8 cellular contexts compared by ENCODE assay signal in genomic region chr6:128492386-128492785, GRCh38. TPM values are rescaled to one million over a fixed set of nuclear protein-coding genes. Genes with fewer than 3 reads are reported as not detected.
DNase-seq lines count a peak whose midpoint lies in the region; ATAC-seq and TF ChIP-seq lines count a peak whose summit lies in the region.

No MANE protein-coding gene starts in this region.

- DNase-seq in heart right ventricle, result no peak
- no peak for DNase-seq in right cardiac atrium
- DNase-seq in choroid plexus epithelial cell (ENCODE audit: low read depth), result peak; percentile 65
- no peak for DNase-seq in vagina (ENCODE audit: extremely low spot score in 2 of 2)
- no peak for DNase-seq in NCI-H446 (lab: John Stamatoyannopoulos, UW)
- no peak for DNase-seq in stimulated activated CD4-positive, alpha-beta T cell treated with anti-CD3 and anti-CD28 coated beads, Interleukin-15, amount 100 ng/mL, for 24 hours

- H3K27ac ChIP-seq in heart right ventricle (peak overlapping the region in 7 of 10 donors; percentile 57 to 90 (median 81)), right cardiac atrium (ENCODE audit: low read length) (no peak overlapping the region), mucosa of rectum (ENCODE audit: low read depth in 2 of 2, low read length in 2 of 2) (peak overlapping the region; percentile 84 to 91), vagina (peak overlapping the region; percentile 42)

- H3K36me3 ChIP-seq in heart right ventricle (no peaks in the 10 kb centered on the region), mucosa of rectum (ENCODE audit: control insufficient read depth in 2 of 2, insufficient read depth in 2 of 2, low read length in 2 of 2) (no peaks in the 10 kb centered on the region), vagina (no peaks in the 10 kb centered on the region)

- no peak for TF ChIP-seq CTCF in heart right ventricle (IDR thresholded peaks at IDR 0.05)
- TF ChIP-seq CTCF in choroid plexus epithelial cell (conservative IDR thresholded peaks at IDR 0.05; ENCODE audit: low read depth, low read length), result no peak
- TF ChIP-seq CTCF in vagina (IDR thresholded peaks at IDR 0.05), result no peak

- H3K4me3 ChIP-seq in heart right ventricle (peak overlapping the region in 2 of 10 donors; percentile 45 to 58), right cardiac atrium (ENCODE audit: low read length) (no peak overlapping the region), choroid plexus epithelial cell (ENCODE audit: low read depth, low read length) (no peak overlapping the region), mucosa of rectum (ENCODE audit: low read length in 2 of 2) (peak overlapping the region in 1 of 2 donors; percentile 78), vagina (no peak overlapping the region)

- H3K27me3 ChIP-seq in heart right ventricle (no peaks in the 10 kb centered on the region), right cardiac atrium (ENCODE audit: control insufficient read depth, insufficient read depth) (no peaks in the 10 kb centered on the region), mucosa of rectum (ENCODE audit: control insufficient read depth in 2 of 2, insufficient read depth in 2 of 2, low read length in 2 of 2) (no peaks in the 10 kb centered on the region), vagina (no peaks in the 10 kb centered on the region)

- H3K4me1 ChIP-seq in heart right ventricle (peaks cover 2 to 65% (median 33%) of the 10 kb centered on the region in 9 donors), right cardiac atrium (ENCODE audit: control insufficient read depth, insufficient read depth, low read length) (peaks cover 6% of the 10 kb centered on the region), mucosa of rectum (ENCODE audit: control insufficient read depth in 2 of 2, insufficient read depth in 2 of 2, low read length in 2 of 2) (peaks cover 9 to 46% of the 10 kb centered on the region in 2 donors), vagina (peaks cover 29% of the 10 kb centered on the region)

- WGBS in heart right ventricle, 2 donors, result 79 to 83% methylated on average over 2 of the region's 2 CpGs
- 76% methylated on average over 2 of the region's 2 CpGs for WGBS in right cardiac atrium

- no peak for TF ChIP-seq POLR2A in vagina (IDR thresholded peaks at IDR 0.05)

- intact Hi-C loops in heart right ventricle (cut with DNase I) (no loop called here), right cardiac atrium (cut with DNase I) (no loop called here), vagina (cut with DNase I) (no loop called here)

- ATAC-seq in heart right ventricle, result no peak
- no peak for ATAC-seq in right cardiac atrium
- no peak for ATAC-seq in HG02798 (IDR thresholded peaks at IDR 0.05; ENCODE audit: poor library complexity, unreplicated experiment)

- peak overlapping the region in 1 of 2 donors; percentile 74 for H3K9ac ChIP-seq in mucosa of rectum (ENCODE audit: low read depth in 1 of 2, low read length in 2 of 2)

- H3K9me3 ChIP-seq in heart right ventricle (no peaks in the 10 kb centered on the region), right cardiac atrium (ENCODE audit: control insufficient read depth, low read length) (no peaks in the 10 kb centered on the region), mucosa of rectum (ENCODE audit: control insufficient read depth in 2 of 2, low read length in 2 of 2) (no peaks in the 10 kb centered on the region), vagina (no peaks in the 10 kb centered on the region)

RNA-seq across cellular contexts. Expression of gene PTPRK, which starts 28.0 kb away (rescaled TPM):
- total RNA-seq in heart right ventricle, result 10 to 100 TPM; 27.1 to 47.7 (median 36.5) TPM
- polyA plus RNA-seq in heart right ventricle, result 1 to 10 TPM; 7.5 to 9.1 TPM
- 10 to 100 TPM; 36.5 to 45.7 (median 44.0) TPM for total RNA-seq in right cardiac atrium
- 9.6 TPM for polyA plus RNA-seq in right cardiac atrium
- 82.5 TPM for total RNA-seq in vagina
